1 cellular context compared by ENCODE assay signal in the genomic region with DNA sequence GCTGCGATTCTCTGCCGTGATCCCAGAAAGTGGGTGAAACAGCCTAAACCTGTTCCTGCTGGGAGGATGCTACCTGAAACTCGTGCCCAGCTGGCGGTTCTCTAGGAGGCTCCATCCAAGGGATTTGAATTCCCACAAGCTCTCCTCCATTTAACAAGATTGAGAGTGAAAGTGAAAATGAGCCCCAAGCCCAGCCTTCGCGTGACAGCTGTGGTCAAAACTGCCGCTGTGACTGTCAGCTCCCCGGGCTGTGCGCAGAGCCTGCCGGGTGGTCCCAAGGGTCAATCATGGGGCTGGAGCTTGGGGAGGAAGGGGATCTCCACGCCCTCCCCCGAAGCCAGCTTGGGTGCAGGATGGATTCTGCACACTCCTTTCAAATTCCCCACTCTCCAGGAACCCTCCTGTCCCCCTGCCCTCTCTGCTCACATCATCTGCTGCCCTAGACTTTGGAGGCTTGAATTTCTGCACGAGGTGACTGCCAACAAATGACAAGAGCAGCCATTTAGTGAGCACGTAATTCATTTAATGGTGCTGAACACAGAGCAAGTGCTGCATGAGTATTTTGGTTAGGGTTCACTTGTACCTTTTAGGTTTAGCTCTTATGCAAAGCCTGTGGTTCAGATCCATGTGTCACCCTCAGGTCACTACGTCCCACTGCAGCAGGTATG.
TF ChIP-seq lines count a peak whose summit lies in the region.

No MANE protein-coding gene starts in this region.

TF ChIP-seq in GM12878, 131 proteins besides CTCF, POLR2A, EP300 and RAD21 (continued from another document and continues in another):
- TF ChIP-seq, protein P1, sequence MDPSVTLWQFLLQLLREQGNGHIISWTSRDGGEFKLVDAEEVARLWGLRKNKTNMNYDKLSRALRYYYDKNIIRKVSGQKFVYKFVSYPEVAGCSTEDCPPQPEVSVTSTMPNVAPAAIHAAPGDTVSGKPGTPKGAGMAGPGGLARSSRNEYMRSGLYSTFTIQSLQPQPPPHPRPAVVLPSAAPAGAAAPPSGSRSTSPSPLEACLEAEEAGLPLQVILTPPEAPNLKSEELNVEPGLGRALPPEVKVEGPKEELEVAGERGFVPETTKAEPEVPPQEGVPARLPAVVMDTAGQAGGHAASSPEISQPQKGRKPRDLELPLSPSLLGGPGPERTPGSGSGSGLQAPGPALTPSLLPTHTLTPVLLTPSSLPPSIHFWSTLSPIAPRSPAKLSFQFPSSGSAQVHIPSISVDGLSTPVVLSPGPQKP (IDR thresholded peaks at IDR 0.05; ENCODE audit: low read depth, low read length): no peak
- TF ChIP-seq NR2C1 (IDR thresholded peaks at IDR 0.05): no peak
- TF ChIP-seq ETV6 (conservative IDR thresholded peaks at IDR 0.05 in 1 of 2, IDR thresholded peaks at IDR 0.05 in 1 of 2; ENCODE audit: borderline replicate concordance in 1 of 2, low read depth in 1 of 2): peak in 1 of 2 experiments; percentile 63; a peak in 1 of 4 replicates
- peak; percentile 91 for TF ChIP-seq PKNOX1 (IDR thresholded peaks at IDR 0.05)
- peak; percentile 70 for TF ChIP-seq RELA (IDR thresholded peaks at IDR 0.05; ENCODE audit: borderline replicate concordance, partially characterized antibody)
- peak; percentile 73 for TF ChIP-seq POLR2AphosphoS5 (IDR thresholded peaks at IDR 0.05; ENCODE audit: low read length)
- no peak for TF ChIP-seq CHD1 (IDR thresholded peaks at IDR 0.05; ENCODE audit: low read depth, low read length)
- TF ChIP-seq SRF (IDR thresholded peaks at IDR 0.05; ENCODE audit: low read depth in 2 of 2, low read length in 2 of 2): peak in 1 of 2 experiments; percentile 32; a peak in 1 of 4 replicates
- no peak for TF ChIP-seq YBX1 (IDR thresholded peaks at IDR 0.05)
- no peak for TF ChIP-seq FOXK2 (IDR thresholded peaks at IDR 0.05)
- TF ChIP-seq ZNF207 (IDR thresholded peaks at IDR 0.05; ENCODE audit: borderline replicate concordance): no peak
- no peak for TF ChIP-seq E2F4 (IDR thresholded peaks at IDR 0.05; ENCODE audit: low read depth, low read length)
- no peak for TF ChIP-seq HSF1 (IDR thresholded peaks at IDR 0.05; ENCODE audit: low read depth, low read length)
- TF ChIP-seq, protein P2, sequence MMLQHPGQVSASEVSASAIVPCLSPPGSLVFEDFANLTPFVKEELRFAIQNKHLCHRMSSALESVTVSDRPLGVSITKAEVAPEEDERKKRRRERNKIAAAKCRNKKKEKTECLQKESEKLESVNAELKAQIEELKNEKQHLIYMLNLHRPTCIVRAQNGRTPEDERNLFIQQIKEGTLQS (IDR thresholded peaks at IDR 0.05; ENCODE audit: borderline replicate concordance, extremely low read depth, low read depth, low read length): no peak
- TF ChIP-seq HDAC2 (IDR thresholded peaks at IDR 0.05): no peak
- no peak for TF ChIP-seq NFXL1 (IDR thresholded peaks at IDR 0.05; ENCODE audit: borderline replicate concordance)
- TF ChIP-seq ZZZ3 (IDR thresholded peaks at IDR 0.05; ENCODE audit: control insufficient read depth, insufficient read length, low read depth): no peak
- peak; percentile 68 for TF ChIP-seq GATAD2B (conservative IDR thresholded peaks at IDR 0.05; ENCODE audit: low read depth)
- no peak for TF ChIP-seq ZNF24 (IDR thresholded peaks at IDR 0.05)
- TF ChIP-seq BCL11A (IDR thresholded peaks at IDR 0.05; ENCODE audit: low read depth, low read length): peak; percentile 98
- TF ChIP-seq TAF1 (IDR thresholded peaks at IDR 0.05; ENCODE audit: borderline replicate concordance, low read depth, low read length): peak; percentile 48; the same call in 1 of the 2 replicates
- TF ChIP-seq SPI1 (IDR thresholded peaks at IDR 0.05; ENCODE audit: borderline replicate concordance, insufficient read depth, low read depth, low read length): peak; percentile 45; the same call in 1 of the 2 replicates
- TF ChIP-seq NBN (IDR thresholded peaks at IDR 0.05): peak; percentile 90
- TF ChIP-seq BACH1 (IDR thresholded peaks at IDR 0.05; ENCODE audit: borderline replicate concordance): peak; percentile 22; the same call in 1 of the 2 replicates
- no peak for TF ChIP-seq RBBP5 (conservative IDR thresholded peaks at IDR 0.05)
- no peak for TF ChIP-seq CBX3 (IDR thresholded peaks at IDR 0.05; ENCODE audit: borderline replicate concordance, low read depth)
- TF ChIP-seq NFYA (IDR thresholded peaks at IDR 0.05; ENCODE audit: borderline replicate concordance, low read depth, low read length): no peak
- no peak for TF ChIP-seq ZSCAN29 (IDR thresholded peaks at IDR 0.05)
- TF ChIP-seq MTA3 (IDR thresholded peaks at IDR 0.05; ENCODE audit: borderline replicate concordance, low read length): no peak
- TF ChIP-seq ASH2L (IDR thresholded peaks at IDR 0.05; ENCODE audit: borderline replicate concordance, low read depth): no peak
- TF ChIP-seq, protein P3, sequence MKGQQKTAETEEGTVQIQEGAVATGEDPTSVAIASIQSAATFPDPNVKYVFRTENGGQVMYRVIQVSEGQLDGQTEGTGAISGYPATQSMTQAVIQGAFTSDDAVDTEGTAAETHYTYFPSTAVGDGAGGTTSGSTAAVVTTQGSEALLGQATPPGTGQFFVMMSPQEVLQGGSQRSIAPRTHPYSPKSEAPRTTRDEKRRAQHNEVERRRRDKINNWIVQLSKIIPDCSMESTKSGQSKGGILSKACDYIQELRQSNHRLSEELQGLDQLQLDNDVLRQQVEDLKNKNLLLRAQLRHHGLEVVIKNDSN (IDR thresholded peaks at IDR 0.05; ENCODE audit: borderline replicate concordance, extremely low read length, insufficient read depth, low read depth, low read length): no peak
- peak; percentile 87 for TF ChIP-seq HDGF (IDR thresholded peaks at IDR 0.05)
- TF ChIP-seq NR2F1 (conservative IDR thresholded peaks at IDR 0.05): peak; percentile 94
- TF ChIP-seq REST (IDR thresholded peaks at IDR 0.05; ENCODE audit: low read depth, low read length): no peak
- no peak for TF ChIP-seq CEBPZ (IDR thresholded peaks at IDR 0.05; ENCODE audit: low read depth, low read length)
- no peak for TF ChIP-seq WRNIP1 (IDR thresholded peaks at IDR 0.05; ENCODE audit: borderline replicate concordance, low read depth, low read length)
- TF ChIP-seq, protein P4, sequence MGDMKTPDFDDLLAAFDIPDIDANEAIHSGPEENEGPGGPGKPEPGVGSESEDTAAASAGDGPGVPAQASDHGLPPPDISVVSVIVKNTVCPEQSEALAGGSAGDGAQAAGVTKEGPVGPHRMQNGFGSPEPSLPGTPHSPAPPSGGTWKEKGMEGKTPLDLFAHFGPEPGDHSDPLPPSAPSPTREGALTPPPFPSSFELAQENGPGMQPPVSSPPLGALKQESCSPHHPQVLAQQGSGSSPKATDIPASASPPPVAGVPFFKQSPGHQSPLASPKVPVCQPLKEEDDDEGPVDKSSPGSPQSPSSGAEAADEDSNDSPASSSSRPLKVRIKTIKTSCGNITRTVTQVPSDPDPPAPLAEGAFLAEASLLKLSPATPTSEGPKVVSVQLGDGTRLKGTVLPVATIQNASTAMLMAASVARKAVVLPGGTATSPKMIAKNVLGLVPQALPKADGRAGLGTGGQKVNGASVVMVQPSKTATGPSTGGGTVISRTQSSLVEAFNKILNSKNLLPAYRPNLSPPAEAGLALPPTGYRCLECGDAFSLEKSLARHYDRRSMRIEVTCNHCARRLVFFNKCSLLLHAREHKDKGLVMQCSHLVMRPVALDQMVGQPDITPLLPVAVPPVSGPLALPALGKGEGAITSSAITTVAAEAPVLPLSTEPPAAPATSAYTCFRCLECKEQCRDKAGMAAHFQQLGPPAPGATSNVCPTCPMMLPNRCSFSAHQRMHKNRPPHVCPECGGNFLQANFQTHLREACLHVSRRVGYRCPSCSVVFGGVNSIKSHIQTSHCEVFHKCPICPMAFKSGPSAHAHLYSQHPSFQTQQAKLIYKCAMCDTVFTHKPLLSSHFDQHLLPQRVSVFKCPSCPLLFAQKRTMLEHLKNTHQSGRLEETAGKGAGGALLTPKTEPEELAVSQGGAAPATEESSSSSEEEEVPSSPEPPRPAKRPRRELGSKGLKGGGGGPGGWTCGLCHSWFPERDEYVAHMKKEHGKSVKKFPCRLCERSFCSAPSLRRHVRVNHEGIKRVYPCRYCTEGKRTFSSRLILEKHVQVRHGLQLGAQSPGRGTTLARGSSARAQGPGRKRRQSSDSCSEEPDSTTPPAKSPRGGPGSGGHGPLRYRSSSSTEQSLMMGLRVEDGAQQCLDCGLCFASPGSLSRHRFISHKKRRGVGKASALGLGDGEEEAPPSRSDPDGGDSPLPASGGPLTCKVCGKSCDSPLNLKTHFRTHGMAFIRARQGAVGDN (IDR thresholded peaks at IDR 0.05): no peak; the same call in none of the 2 replicates
- TF ChIP-seq RFX5 (IDR thresholded peaks at IDR 0.05; ENCODE audit: low read depth, low read length): no peak; the same call in 1 of the 2 replicates
- no peak for TF ChIP-seq RUNX3 (IDR thresholded peaks at IDR 0.05; ENCODE audit: low read length)
